In genomic region chr4:125104616-125105015, GRCh38 we compare ENCODE assay signal across 30 cellular contexts.
DNase-seq lines count a peak whose midpoint lies in the region; TF ChIP-seq lines count a peak whose summit lies in the region.
"Had no signal": no experiment of that assay in that cellular context is flagged by ENCODE, and none has a peak within 500 bp of the region (broad histone marks: within the 10 kb centered on the region; RNA-seq: fewer than 3 reads in every experiment).

No MANE protein-coding gene starts in this region.

- no peak overlapping the region for H3K27ac Mint-ChIP-seq in MCF 10A (ENCODE audit: low read depth, unreplicated experiment)
- H3K27ac Mint-ChIP-seq: activated naive CD4-positive, alpha-beta T cell treated with anti-CD3 and anti-CD28 coated beads, Interleukin-2, amount 10 ng/mL, durations not matched to agents 7 days and 5 days; activated T-helper 1 cell treated with anti-CD3 and anti-CD28 coated beads, Interleukin-12 subunit alpha, Interleukin-12 subunit beta, Interleukin-2, Interleukin-4 antibody, amounts not matched to agents 30 ng/mL and 10 ng/mL and 1 ng/mL, durations not matched to agents 14 hours and 24 hours and 36 hours; CD8-positive, alpha-beta memory T cell; naive B cell had no signal

- no peak overlapping the region for H3K4me2 ChIP-seq in smooth muscle cell

- CTCF ChIA-PET in MCF 10A (lab: Yijun Ruan, JAX), result no interaction called here

- H3K27me3 ChIP-seq in breast epithelium (no peaks in the 10 kb centered on the region), smooth muscle cell (ENCODE audit: low read depth) (no peaks in the 10 kb centered on the region)
- H3K27me3 ChIP-seq: cardiac muscle cell, gastrocnemius medialis, stomach, thyroid gland had no signal

- H3K9me3 ChIP-seq in breast epithelium, result no peaks in the 10 kb centered on the region
- no peaks in the 10 kb centered on the region for H3K9me3 ChIP-seq in smooth muscle cell (replicated peaks; ENCODE audit: low read depth)
- H3K9me3 ChIP-seq: gastrocnemius medialis, stomach, thyroid gland had no signal

- no peaks in the 10 kb centered on the region for H3F3A ChIP-seq in smooth muscle cell (ENCODE audit: low read depth)

- no peak overlapping the region for H3K9ac ChIP-seq in smooth muscle cell (ENCODE audit: low read depth)

- POLR2A ChIA-PET in MCF 10A (lab: Yijun Ruan, JAX), result no interaction called here

- no peak for TF ChIP-seq CTCF in MCF 10A (IDR thresholded peaks at IDR 0.05; ENCODE audit: unreplicated experiment)
- no peak for TF ChIP-seq CTCF in breast epithelium (IDR thresholded peaks at IDR 0.05)
- no peak for TF ChIP-seq CTCF in smooth muscle cell (IDR thresholded peaks at IDR 0.05; ENCODE audit: borderline replicate concordance, insufficient read depth, poor library complexity, severe bottlenecking)

- intact Hi-C loops in MCF 10A (cut with micrococcal nuclease), result loop anchor here (5.0 kb wide), 1 partner anchor 462 kb away; no protein-coding TSS in a partner anchor
- intact Hi-C loops in breast epithelium (cut with DNase I; ENCODE audit: low total_unique reads), result no loop called here

- H3K36me3 ChIP-seq in breast epithelium, result no peaks in the 10 kb centered on the region
- no peaks in the 10 kb centered on the region for H3K36me3 ChIP-seq in smooth muscle cell (ENCODE audit: low read depth)
- H3K36me3 ChIP-seq: cardiac muscle cell, gastrocnemius medialis, stomach, thyroid gland had no signal

- H3K9me3 Mint-ChIP-seq in MCF 10A (ENCODE audit: unreplicated experiment), result no peaks in the 10 kb centered on the region
- H3K9me3 Mint-ChIP-seq: activated naive CD4-positive, alpha-beta T cell treated with anti-CD3 and anti-CD28 coated beads, Interleukin-2, amount 10 ng/mL, durations not matched to agents 7 days and 5 days; activated T-helper 1 cell treated with anti-CD3 and anti-CD28 coated beads, Interleukin-12 subunit alpha, Interleukin-12 subunit beta, Interleukin-2, Interleukin-4 antibody, amounts not matched to agents 30 ng/mL and 10 ng/mL and 1 ng/mL, durations not matched to agents 14 hours and 24 hours and 36 hours had no signal

- WGBS in smooth muscle cell (ENCODE audit: low lambda C conversion rate), result 53% methylated on average over 2 of the region's 2 CpGs

- no peak overlapping the region for H3K4me3 Mint-ChIP-seq in MCF 10A (ENCODE audit: unreplicated experiment)
- H3K4me3 Mint-ChIP-seq: activated naive CD4-positive, alpha-beta T cell treated with anti-CD3 and anti-CD28 coated beads, Interleukin-2, amount 10 ng/mL, durations not matched to agents 7 days and 5 days; activated T-helper 1 cell treated with anti-CD3 and anti-CD28 coated beads, Interleukin-12 subunit alpha, Interleukin-12 subunit beta, Interleukin-2, Interleukin-4 antibody, amounts not matched to agents 30 ng/mL and 10 ng/mL and 1 ng/mL, durations not matched to agents 14 hours and 24 hours and 36 hours; CD8-positive, alpha-beta memory T cell; naive B cell had no signal

- peak; percentile 36 for DNase-seq in MCF 10A (ENCODE audit: unreplicated experiment)
- DNase-seq in breast epithelium (ENCODE audit: low spot score in 2 of 2), result no peak
- DNase-seq in amniotic epithelial cell (ENCODE audit: low read depth), result peak; percentile 70
- peak; percentile 1 for DNase-seq in glomerular visceral epithelial cell (ENCODE audit: extremely low spot score)
- DNase-seq in smooth muscle cell (lab: John Stamatoyannopoulos, UW; ENCODE audit: unreplicated experiment), result no peak
- no peak for DNase-seq in CD1c-positive myeloid dendritic cell (ENCODE audit: extremely low spot score)
- no peak for DNase-seq in islet precursor cell
- DNase-seq in ureter (ENCODE audit: low spot score), result no peak
- DNase-seq: 8988T; activated CD4-positive, alpha-beta T cell treated with anti-CD3 and anti-CD28 coated beads, Interleukin-2, amount 50 U/mL, for 48 hours; activated CD8-positive, alpha-beta memory T cell treated with anti-CD3 and anti-CD28 coated beads, Interleukin-2, amount 50 U/mL, for 4 hours; activated naive CD4-positive, alpha-beta T cell treated with anti-CD3 and anti-CD28 coated beads, Interleukin-2, amount 10 ng/mL, durations not matched to agents 7 days and 5 days; amniotic stem cell; CD8-positive, alpha-beta memory T cell; cortex of kidney; gastrocnemius medialis; Karpas-422; naive B cell; NCI-H187; NCI-H2171 treated with DMSO at 0.1 percent for 48 hours; NCI-H524 treated with DMSO at 0.1 percent for 48 hours; occipital lobe; SHP77 treated with DMSO at 0.1 percent for 48 hours; small intestine; stimulated activated CD4-positive, alpha-beta T cell treated with anti-CD3 and anti-CD28 coated beads, Interleukin-1b, Interleukin-23, amount 100 ng/mL, for 48 hours; stomach; thyroid gland had no signal

- peaks cover 6% of the 10 kb centered on the region for H3K36me3 Mint-ChIP-seq in MCF 10A (ENCODE audit: insufficient read depth, unreplicated experiment)
- H3K36me3 Mint-ChIP-seq: activated naive CD4-positive, alpha-beta T cell treated with anti-CD3 and anti-CD28 coated beads, Interleukin-2, amount 10 ng/mL, durations not matched to agents 7 days and 5 days; CD8-positive, alpha-beta memory T cell; naive B cell had no signal

- peak overlapping the region; percentile 1 for H2AFZ ChIP-seq in smooth muscle cell (ENCODE audit: low read depth)

- H3K4me3 ChIP-seq in breast epithelium, result no peak overlapping the region
- H3K4me3 ChIP-seq in smooth muscle cell, result no peak overlapping the region
- H3K4me3 ChIP-seq: cardiac muscle cell, gastrocnemius medialis, stomach, thyroid gland had no signal

- no peak for TF ChIP-seq POLR2A in breast epithelium (IDR thresholded peaks at IDR 0.05)

- H3K79me2 ChIP-seq in smooth muscle cell (ENCODE audit: low read depth), result no peaks in the 10 kb centered on the region

- BruUV-seq in MCF 10A (replicated peaks; lab: Mats Ljungman, UMichigan), result no TSS peak

- H3K27me3 Mint-ChIP-seq in MCF 10A (ENCODE audit: insufficient read depth, unreplicated experiment), result no peaks in the 10 kb centered on the region
- H3K27me3 Mint-ChIP-seq: activated naive CD4-positive, alpha-beta T cell treated with anti-CD3 and anti-CD28 coated beads, Interleukin-2, amount 10 ng/mL, durations not matched to agents 7 days and 5 days; CD8-positive, alpha-beta memory T cell; naive B cell had no signal

- H4K20me1 ChIP-seq in smooth muscle cell (ENCODE audit: low read depth), result no peaks in the 10 kb centered on the region

- H3K4me1 ChIP-seq in breast epithelium (no peaks in the 10 kb centered on the region), smooth muscle cell (ENCODE audit: low read depth) (no peaks in the 10 kb centered on the region)
- H3K4me1 ChIP-seq: gastrocnemius medialis, stomach, thyroid gland had no signal

- H3K27ac ChIP-seq in breast epithelium (no peak overlapping the region), smooth muscle cell (ENCODE audit: low read depth) (no peak overlapping the region)
- H3K27ac ChIP-seq: cardiac muscle cell, gastrocnemius medialis, HL-60, stomach, thyroid gland had no signal

- peaks cover 32% of the 10 kb centered on the region for H3K4me1 Mint-ChIP-seq in MCF 10A (ENCODE audit: insufficient read depth, unreplicated experiment)
- H3K4me1 Mint-ChIP-seq: activated naive CD4-positive, alpha-beta T cell treated with anti-CD3 and anti-CD28 coated beads, Interleukin-2, amount 10 ng/mL, durations not matched to agents 7 days and 5 days; CD8-positive, alpha-beta memory T cell; naive B cell had no signal

Comparison
In these comparisons a context has a peak if more than half of its experiments do, and no peak if none do; other contexts are left out.
1. DNase-seq: peak in MCF 10A (single experiment), amniotic epithelial cell (single experiment) and glomerular visceral epithelial cell (single experiment); none in breast epithelium (0 of 2), smooth muscle cell (single experiment), CD1c-positive myeloid dendritic cell (single experiment), islet precursor cell (single experiment) and ureter (single experiment).